In the genomic region with DNA sequence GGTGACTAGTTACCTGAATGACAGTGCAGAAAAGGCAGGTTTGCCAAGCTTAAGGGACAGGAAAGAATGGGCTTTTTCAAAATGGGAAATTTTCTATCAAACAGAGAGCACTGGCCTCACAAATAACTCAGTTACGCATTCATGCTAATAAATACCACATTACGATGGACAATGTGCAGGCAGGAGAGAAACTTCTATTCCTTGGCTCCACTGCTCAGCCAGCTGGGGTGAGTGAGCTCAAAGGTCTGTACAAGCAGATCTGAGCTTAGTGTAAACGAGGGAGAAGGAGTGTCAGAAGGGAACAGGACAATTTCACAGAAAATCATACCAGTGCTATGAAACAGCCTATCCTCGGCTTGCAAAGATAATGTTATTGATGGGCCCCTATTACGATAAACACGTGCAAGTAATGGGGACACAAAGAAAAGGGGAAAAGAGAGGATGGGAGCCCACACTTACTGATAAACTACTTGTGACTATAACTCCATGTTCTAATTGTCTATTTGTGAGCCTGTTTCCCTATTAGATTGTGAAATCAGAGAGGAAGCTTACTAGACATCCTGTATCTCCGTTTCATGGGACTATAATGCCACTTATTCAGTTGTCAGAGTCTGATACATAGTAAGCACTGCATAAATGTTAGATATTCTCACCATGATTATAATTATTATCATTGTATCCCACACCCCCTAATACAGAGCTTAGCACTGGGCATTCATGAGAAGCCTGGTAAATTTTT, we compare ENCODE assay signal across 1 cellular context.
TF ChIP-seq lines count a peak whose summit lies in the region.

No MANE protein-coding gene starts in this region.

TF ChIP-seq in IMR-90, 13 proteins besides CTCF, POLR2A, EP300 and RAD21:
- TF ChIP-seq NFE2L2 (IDR thresholded peaks at IDR 0.05; ENCODE audit: low read depth, low read length): no peak
- TF ChIP-seq MXI1 (IDR thresholded peaks at IDR 0.05; ENCODE audit: borderline replicate concordance, low read depth, low read length): no peak
- no peak for TF ChIP-seq SMC3 (IDR thresholded peaks at IDR 0.05; ENCODE audit: low read depth, low read length)
- TF ChIP-seq RCOR1 (IDR thresholded peaks at IDR 0.05; ENCODE audit: insufficient replicate concordance, low read length): no peak
- no peak for TF ChIP-seq MAFK (IDR thresholded peaks at IDR 0.05; ENCODE audit: low read depth, low read length)
- TF ChIP-seq, protein P1, sequence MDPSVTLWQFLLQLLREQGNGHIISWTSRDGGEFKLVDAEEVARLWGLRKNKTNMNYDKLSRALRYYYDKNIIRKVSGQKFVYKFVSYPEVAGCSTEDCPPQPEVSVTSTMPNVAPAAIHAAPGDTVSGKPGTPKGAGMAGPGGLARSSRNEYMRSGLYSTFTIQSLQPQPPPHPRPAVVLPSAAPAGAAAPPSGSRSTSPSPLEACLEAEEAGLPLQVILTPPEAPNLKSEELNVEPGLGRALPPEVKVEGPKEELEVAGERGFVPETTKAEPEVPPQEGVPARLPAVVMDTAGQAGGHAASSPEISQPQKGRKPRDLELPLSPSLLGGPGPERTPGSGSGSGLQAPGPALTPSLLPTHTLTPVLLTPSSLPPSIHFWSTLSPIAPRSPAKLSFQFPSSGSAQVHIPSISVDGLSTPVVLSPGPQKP (IDR thresholded peaks at IDR 0.05; ENCODE audit: borderline replicate concordance, low read depth, low read length): no peak
- no peak for TF ChIP-seq FOS (IDR thresholded peaks at IDR 0.05; ENCODE audit: low read depth, low read length)
- no peak for TF ChIP-seq BHLHE40 (IDR thresholded peaks at IDR 0.05; ENCODE audit: low read depth, low read length)
- no peak for TF ChIP-seq CHD1 (IDR thresholded peaks at IDR 0.05; ENCODE audit: low read depth, low read length)
- no peak for TF ChIP-seq CEBPB (IDR thresholded peaks at IDR 0.05; ENCODE audit: low read depth, low read length)
- TF ChIP-seq, protein P2, sequence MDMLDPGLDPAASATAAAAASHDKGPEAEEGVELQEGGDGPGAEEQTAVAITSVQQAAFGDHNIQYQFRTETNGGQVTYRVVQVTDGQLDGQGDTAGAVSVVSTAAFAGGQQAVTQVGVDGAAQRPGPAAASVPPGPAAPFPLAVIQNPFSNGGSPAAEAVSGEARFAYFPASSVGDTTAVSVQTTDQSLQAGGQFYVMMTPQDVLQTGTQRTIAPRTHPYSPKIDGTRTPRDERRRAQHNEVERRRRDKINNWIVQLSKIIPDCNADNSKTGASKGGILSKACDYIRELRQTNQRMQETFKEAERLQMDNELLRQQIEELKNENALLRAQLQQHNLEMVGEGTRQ (IDR thresholded peaks at IDR 0.05; ENCODE audit: low read depth, low read length): no peak
- TF ChIP-seq RFX5 (IDR thresholded peaks at IDR 0.05; ENCODE audit: low read depth, low read length): no peak
- TF ChIP-seq MAZ (IDR thresholded peaks at IDR 0.05; ENCODE audit: borderline replicate concordance, low read depth, low read length): no peak
TF ChIP-seq in IMR-90: peak in this region for 0.
